Comparison of ENCODE assay signal across 8 cellular contexts in the genomic region with DNA sequence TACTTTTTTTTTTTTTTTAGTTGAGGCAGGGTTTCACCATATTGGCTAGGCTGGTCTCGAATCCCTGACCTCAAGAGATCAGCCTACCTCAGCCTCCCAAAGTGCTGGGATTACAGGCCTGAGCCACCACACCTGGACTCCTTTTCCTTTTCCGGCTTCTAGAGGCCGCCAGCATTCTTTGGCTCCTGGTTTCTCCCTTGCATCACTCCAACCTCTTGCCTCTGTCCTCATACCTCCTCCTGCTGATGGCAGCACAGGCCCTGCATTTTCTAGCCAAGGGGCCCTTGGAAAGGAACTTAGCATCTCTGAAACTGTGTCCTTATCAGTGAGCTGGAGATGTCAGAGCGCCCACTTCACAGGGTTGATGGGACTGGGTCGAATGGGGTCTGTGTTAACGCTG. TPM values are rescaled to one million over a fixed set of nuclear protein-coding genes. Genes with fewer than 3 reads are reported as not detected.
"Had no signal": no experiment of that assay in that cellular context is flagged by ENCODE, and none has a peak within 500 bp of the region (broad histone marks: within the 10 kb centered on the region; RNA-seq: fewer than 3 reads in every experiment).

No MANE protein-coding gene starts in this region.

- H3K9me3 Mint-ChIP-seq: HFFc6 had no signal

- H2AFZ ChIP-seq: GM23248 had no signal

- H3K27ac Mint-ChIP-seq: HFFc6 had no signal

- H3K9ac ChIP-seq: GM23248 had no signal

- H3K4me3 ChIP-seq: GM23248, HAP-1 had no signal

- H3K27ac ChIP-seq: GM23248, HL-60 had no signal

- H3K4me3 Mint-ChIP-seq: HFFc6, IgD-negative memory B cell had no signal

- DNase-seq: GM23248, GOT3, H7, HFFc6 had no signal

- H3K9me3 ChIP-seq: HAP-1 had no signal

- ATAC-seq: HCT116 had no signal

- H3K36me3 ChIP-seq: HAP-1 had no signal

RNA-seq across cellular contexts. Expression of gene MAP1LC3B2, which starts 53.3 kb away (rescaled TPM):
- total RNA-seq: H7 had no signal
